ENCODE assay signal across 12 cellular contexts in the genomic region with DNA sequence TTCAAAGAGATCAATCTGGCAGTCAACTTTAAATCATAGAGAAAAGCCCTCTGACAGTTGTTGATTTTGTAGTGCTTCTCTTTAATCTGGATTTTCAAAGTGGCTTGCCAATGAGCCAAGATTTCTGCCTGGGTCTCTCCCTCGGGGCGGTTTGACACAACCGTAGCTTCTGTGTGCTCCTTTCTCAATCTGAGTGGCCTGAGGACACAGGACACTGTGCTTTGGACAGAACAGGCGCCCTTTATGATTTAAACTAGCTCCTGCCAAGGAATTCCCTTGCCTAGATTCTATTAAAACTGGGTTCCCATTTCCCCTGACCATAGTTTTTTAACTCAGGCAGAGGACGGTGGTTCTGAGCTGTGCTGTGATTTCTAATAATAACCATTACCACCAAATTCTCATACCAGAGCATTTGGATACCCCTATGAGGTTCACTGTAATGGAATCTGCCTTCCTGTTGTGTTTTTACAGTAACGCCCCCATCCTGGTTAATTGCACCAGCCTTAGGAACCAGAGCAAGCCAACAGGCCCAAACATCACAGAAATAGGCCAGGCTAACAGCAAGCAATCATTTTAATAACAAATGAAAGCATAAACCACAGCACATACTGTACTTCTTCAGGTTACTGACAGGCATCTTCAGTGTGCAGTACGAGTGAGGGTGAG. TPM values are rescaled to one million over a fixed set of nuclear protein-coding genes. Genes with fewer than 3 reads are reported as not detected.
DNase-seq lines count a peak whose midpoint lies in the region; ATAC-seq and TF ChIP-seq lines count a peak whose summit lies in the region.
"Had no signal": no experiment of that assay in that cellular context is flagged by ENCODE, and none has a peak within 500 bp of the region (broad histone marks: within the 10 kb centered on the region; RNA-seq: fewer than 3 reads in every experiment).

No MANE protein-coding gene starts in this region.

- H3K27ac Mint-ChIP-seq in nephron = peak overlapping the region; percentile 8 to 65 (median 34)
- H3K27ac Mint-ChIP-seq in activated naive CD4-positive, alpha-beta T cell treated with anti-CD3 and anti-CD28 coated beads, Interleukin-2, amount 50 U/mL, for 72 hours = no peak overlapping the region
- H3K27ac Mint-ChIP-seq: immature natural killer cell, neural progenitor cell had no signal

- H3K9me3 ChIP-seq in upper lobe of left lung = no peaks in the 10 kb centered on the region

- TF ChIP-seq POLR2A in upper lobe of left lung (IDR thresholded peaks at IDR 0.05) = no peak

- peaks cover 69% of the 10 kb centered on the region for H3K4me1 Mint-ChIP-seq in nephron

- peak overlapping the region; percentile 14 to 53 (median 39) for H3K4me3 Mint-ChIP-seq in nephron
- H3K4me3 Mint-ChIP-seq: immature natural killer cell, neural progenitor cell had no signal

- TF ChIP-seq EP300 in upper lobe of left lung (IDR thresholded peaks at IDR 0.05) = no peak

- H3K4me3 ChIP-seq in dorsolateral prefrontal cortex (peak overlapping the region in 1 of 59 donors; percentile 2), upper lobe of left lung (no peak overlapping the region)
- H3K4me3 ChIP-seq: neural progenitor cell had no signal

- peaks cover 18 to 55% (median 29%) of the 10 kb centered on the region in 4 donors for H3K4me1 ChIP-seq in upper lobe of left lung

- peaks cover 4% of the 10 kb centered on the region for H3K36me3 Mint-ChIP-seq in nephron (ENCODE audit: low read depth)
- H3K36me3 Mint-ChIP-seq in activated naive CD4-positive, alpha-beta T cell treated with anti-CD3 and anti-CD28 coated beads, Interleukin-2, amount 50 U/mL, for 72 hours = no peaks in the 10 kb centered on the region

- DNase-seq in NCI-H82 (lab: John Stamatoyannopoulos, UW) (peak; percentile 17), NCI-H82 treated with DMSO at 0.1 percent for 48 hours (lab: John Stamatoyannopoulos, UW; ENCODE audit: unreplicated experiment) (no peak), dorsolateral prefrontal cortex (no peak), upper lobe of left lung (no peak)
- no peak for DNase-seq in activated naive CD4-positive, alpha-beta T cell treated with anti-CD3 and anti-CD28 coated beads, Interleukin-2, amount 50 U/mL, for 72 hours (ENCODE audit: low spot score in 2 of 2)
- DNase-seq: amniotic stem cell, DMS53, immature natural killer cell had no signal

- H3K9me3 Mint-ChIP-seq in nephron = no peaks in the 10 kb centered on the region
- H3K9me3 Mint-ChIP-seq in activated naive CD4-positive, alpha-beta T cell treated with anti-CD3 and anti-CD28 coated beads, Interleukin-2, amount 50 U/mL, for 72 hours = no peaks in the 10 kb centered on the region
- H3K9me3 Mint-ChIP-seq: immature natural killer cell, neural progenitor cell had no signal

- peaks cover 4% of the 10 kb centered on the region for H3K27me3 Mint-ChIP-seq in nephron (ENCODE audit: low read depth)

- H3K36me3 ChIP-seq in upper lobe of left lung = no peaks in the 10 kb centered on the region
- H3K36me3 ChIP-seq: neural progenitor cell had no signal

- TF ChIP-seq CTCF in dorsolateral prefrontal cortex (IDR thresholded peaks at IDR 0.05 in 54 of 56, conservative IDR thresholded peaks at IDR 0.05 in 2 of 56; ENCODE audit: low read depth in 1 of 56, partially characterized antibody in 56 of 56) (no peak), nephron (IDR thresholded peaks at IDR 0.05; ENCODE audit: unreplicated experiment in 3 of 3) (no peak), upper lobe of left lung (IDR thresholded peaks at IDR 0.05) (no peak)

- 72 to 74% methylated on average over 7 of the region's 7 CpGs for WGBS in upper lobe of left lung, 2 donors

- H3K27ac ChIP-seq in dorsolateral prefrontal cortex (peak overlapping the region in 42 of 59 donors; percentile 0 to 79 (median 48)), upper lobe of left lung (peak overlapping the region in 3 of 4 donors; percentile 18 to 98 (median 26))
- H3K27ac ChIP-seq: neural progenitor cell had no signal

- ATAC-seq in upper lobe of left lung (ENCODE audit: low FRiP score in 2 of 2) (no peak), GM19463 (IDR thresholded peaks at IDR 0.05; ENCODE audit: unreplicated experiment) (no peak), GM21381 (IDR thresholded peaks at IDR 0.05; ENCODE audit: unreplicated experiment) (no peak)
- no peak for ATAC-seq in activated naive CD4-positive, alpha-beta T cell treated with anti-CD3 and anti-CD28 coated beads, Interleukin-2, amount 50 U/mL, for 72 hours

- peaks cover 0 to 7% (median 0%) of the 10 kb centered on the region in 45 donors for H3K27me3 ChIP-seq in dorsolateral prefrontal cortex
- H3K27me3 ChIP-seq in upper lobe of left lung = no peaks in the 10 kb centered on the region

- intact Hi-C loops in dorsolateral prefrontal cortex (cut with DNase I) = loop anchor here (5.0 to 10.0 kb wide), 2 partner anchors 42 to 209 kb away; no protein-coding TSS in a partner anchor

RNA-seq across cellular contexts. Expression of gene ZFHX3, which starts 4.0 kb away (rescaled TPM):
- 10 to 100 TPM in 109 of 120 experiments, 1 to 10 TPM in 11; 7.3 to 24.4 (median 13.4) TPM for total RNA-seq in dorsolateral prefrontal cortex
- 10 to 100 TPM; 22.4 to 40.3 (median 27.0) TPM for total RNA-seq in upper lobe of left lung
- total RNA-seq in activated naive CD4-positive, alpha-beta T cell treated with anti-CD3 and anti-CD28 coated beads, Interleukin-2, amount 50 U/mL, for 72 hours = 1 to 10 TPM in 1 of 2 donors, under 1 TPM in 1; 0.07 to 1.7 TPM

Comparison
In these comparisons a context has a peak if more than half of its experiments do, and no peak if none do; other contexts are left out.
1. H3K27ac Mint-ChIP-seq: peak in nephron (3 of 3); none in activated naive CD4-positive, alpha-beta T cell treated with anti-CD3 and anti-CD28 coated beads, Interleukin-2, amount 50 U/mL, for 72 hours (0 of 2).